Comparison of ENCODE assay signal across 1 cellular context in genomic region chr1:53402891-53403655, GRCh38.
TF ChIP-seq lines count a peak whose summit lies in the region.

No MANE protein-coding gene starts in this region.

TF ChIP-seq in H1, 55 proteins besides CTCF, POLR2A, EP300 and RAD21:
- no peak for TF ChIP-seq SUZ12 (IDR thresholded peaks at IDR 0.05; ENCODE audit: low read length)
- TF ChIP-seq CHD2 (IDR thresholded peaks at IDR 0.05; ENCODE audit: low read length): no peak
- no peak for TF ChIP-seq TAF1 (IDR thresholded peaks at IDR 0.05; ENCODE audit: low read depth, low read length)
- no peak for TF ChIP-seq MAFK (IDR thresholded peaks at IDR 0.05; ENCODE audit: low read depth, low read length)
- no peak for TF ChIP-seq SP1 (IDR thresholded peaks at IDR 0.05; ENCODE audit: low read depth, low read length)
- TF ChIP-seq CBX5 (IDR thresholded peaks at IDR 0.05; ENCODE audit: low read depth, low read length): no peak
- no peak for TF ChIP-seq BCL11A (IDR thresholded peaks at IDR 0.05; ENCODE audit: low read depth in 2 of 2, low read length in 2 of 2)
- no peak for TF ChIP-seq EZH2 (IDR thresholded peaks at IDR 0.05; ENCODE audit: low read depth, low read length, severe bottlenecking)
TF ChIP-seq in H1: peak in this region for 0.
